ENCODE assay signal across 8 cellular contexts in the genomic region with DNA sequence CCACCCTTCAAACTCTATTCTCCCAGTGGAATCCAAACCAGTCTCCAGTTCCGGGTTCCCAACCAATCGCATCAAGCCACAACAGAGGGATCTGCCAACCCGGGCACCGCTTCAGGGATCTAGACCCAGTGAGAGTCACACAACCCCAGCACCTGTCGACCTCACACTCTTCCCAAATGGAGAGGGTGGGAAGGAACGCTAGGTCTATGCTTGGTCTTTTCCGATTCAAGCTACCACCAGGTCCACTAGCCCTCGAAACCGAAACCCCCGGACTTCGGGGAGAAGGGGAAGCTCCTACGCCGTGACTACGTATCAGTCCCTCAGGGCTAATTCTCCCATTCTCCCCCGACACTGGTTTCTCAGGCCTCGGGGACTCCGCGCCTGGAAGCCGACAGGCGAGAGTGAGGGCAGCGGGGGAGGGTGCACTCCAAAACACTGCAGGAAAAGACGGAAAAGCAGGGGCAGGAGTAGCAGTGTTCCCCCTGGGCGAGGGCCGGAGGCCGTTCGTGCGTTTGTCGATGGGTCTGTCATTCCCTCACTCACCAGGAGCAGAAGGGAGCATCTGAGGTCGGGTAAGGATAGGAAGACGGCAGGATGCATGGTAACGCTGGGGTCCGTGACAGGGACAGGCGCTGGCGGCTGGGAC. TPM values are rescaled to one million over a fixed set of nuclear protein-coding genes. Genes with fewer than 3 reads are reported as not detected.
DNase-seq lines count a peak whose midpoint lies in the region; ATAC-seq and TF ChIP-seq lines count a peak whose summit lies in the region.

No MANE protein-coding gene starts in this region.

- peaks cover 2% of the 10 kb centered on the region for H4K20me1 ChIP-seq in fibroblast of lung (ENCODE audit: control insufficient read depth, extremely low read depth, insufficient read depth, low read length)

- H3K79me2 ChIP-seq in fibroblast of lung (ENCODE audit: control insufficient read depth, insufficient read depth, low read length), result peaks cover 37% of the 10 kb centered on the region

- H3K27ac ChIP-seq in fibroblast of lung (ENCODE audit: insufficient read depth, low read length), result peak overlapping the region; percentile 95

- no peaks in the 10 kb centered on the region for H3K9me3 Mint-ChIP-seq in activated T-helper 2 cell treated with anti-CD3 and anti-CD28 coated beads, Interferon-gamma antibody, Interleukin-2, Interleukin-4, amounts not matched to agents 10 μg/mL and 5 μg/mL and 100 μg/mL, durations not matched to agents 14 hours and 24 hours and 36 hours
- H3K9me3 Mint-ChIP-seq in naive B cell (no peaks in the 10 kb centered on the region), type B pancreatic cell (no peaks in the 10 kb centered on the region)

- H3K4me3 ChIP-seq in fibroblast of lung (replicated peaks in 1 of 4; ENCODE audit: control extremely low read depth in 1 of 4, insufficient read depth in 1 of 4, low read depth in 3 of 4, low read length in 4 of 4), result peak overlapping the region; percentile 76 to 93 (median 88)

- peak overlapping the region; percentile 56 for H2AFZ ChIP-seq in fibroblast of lung (ENCODE audit: low read length)

- intact Hi-C loops in activated T-helper 2 cell treated with anti-CD3 and anti-CD28 coated beads, Interferon-gamma antibody, Interleukin-2, Interleukin-4, amounts not matched to agents 10 μg/mL and 5 μg/mL and 100 μg/mL, durations not matched to agents 14 hours and 24 hours and 36 hours (cut with micrococcal nuclease), result loop anchor here (5.0 to 10.0 kb wide), 2 partner anchors 276 to 874 kb away; a partner anchor contains a TSS

- no peaks in the 10 kb centered on the region for H3K4me1 ChIP-seq in fibroblast of lung (ENCODE audit: control insufficient read depth, extremely low read depth, insufficient read depth, low read length)

- DNase-seq in CD1c-positive myeloid dendritic cell (ENCODE audit: extremely low spot score) (peak; percentile 79), NCI-H82 (lab: John Stamatoyannopoulos, UW) (peak; percentile 75), fibroblast of lung (ENCODE audit: low read depth in 2 of 2) (peak; percentile 39 to 46), naive B cell (peak; percentile 27), type B pancreatic cell (ENCODE audit: extremely low spot score, unreplicated experiment) (peak; percentile 69)
- peak; percentile 18 for DNase-seq in activated T-helper 2 cell treated with anti-CD3 and anti-CD28 coated beads, Interferon-gamma antibody, Interleukin-2, Interleukin-4, amounts not matched to agents 10 μg/mL and 5 μg/mL and 100 μg/mL, durations not matched to agents 14 hours and 24 hours and 36 hours (ENCODE audit: low spot score)

- H3K36me3 ChIP-seq in fibroblast of lung (ENCODE audit: control insufficient read depth, insufficient read depth, low read length), result no peaks in the 10 kb centered on the region

- peak overlapping the region; percentile 90 for H3K9ac ChIP-seq in fibroblast of lung (ENCODE audit: insufficient read depth, low read length)

- ATAC-seq in GM19324 (IDR thresholded peaks at IDR 0.05; ENCODE audit: low FRiP score, unreplicated experiment) (peak; percentile 7), HG03571 (IDR thresholded peaks at IDR 0.05; ENCODE audit: unreplicated experiment) (peak; percentile 8), naive B cell (ENCODE audit: low read depth in 2 of 2) (peak; percentile 3 to 6)

- H3K27ac Mint-ChIP-seq in activated T-helper 2 cell treated with anti-CD3 and anti-CD28 coated beads, Interferon-gamma antibody, Interleukin-2, Interleukin-4, amounts not matched to agents 10 μg/mL and 5 μg/mL and 100 μg/mL, durations not matched to agents 14 hours and 24 hours and 36 hours, result peak overlapping the region; percentile 91
- H3K27ac Mint-ChIP-seq in naive B cell (peak overlapping the region; percentile 98 to 99 (median 99)), type B pancreatic cell (peak overlapping the region; percentile 99)

- H3K4me2 ChIP-seq in fibroblast of lung (ENCODE audit: extremely low read depth, insufficient read depth, low read length), result peak overlapping the region; percentile 99

- no peaks in the 10 kb centered on the region for H3K9me3 ChIP-seq in fibroblast of lung (ENCODE audit: control insufficient read depth, insufficient read depth, low read depth, low read length)

- H3K27me3 ChIP-seq in fibroblast of lung (ENCODE audit: control insufficient read depth, insufficient read depth, low read length), result no peaks in the 10 kb centered on the region

- H3K4me1 Mint-ChIP-seq in activated T-helper 2 cell treated with anti-CD3 and anti-CD28 coated beads, Interferon-gamma antibody, Interleukin-2, Interleukin-4, amounts not matched to agents 10 μg/mL and 5 μg/mL and 100 μg/mL, durations not matched to agents 14 hours and 24 hours and 36 hours (ENCODE audit: low read depth), result peaks cover 29% of the 10 kb centered on the region
- H3K4me1 Mint-ChIP-seq in naive B cell, result peaks cover 39 to 62% (median 57%) of the 10 kb centered on the region in 3 donors
- H3K4me1 Mint-ChIP-seq in type B pancreatic cell (ENCODE audit: unreplicated experiment), result peaks cover 24% of the 10 kb centered on the region

- H3K27me3 Mint-ChIP-seq in activated T-helper 2 cell treated with anti-CD3 and anti-CD28 coated beads, Interferon-gamma antibody, Interleukin-2, Interleukin-4, amounts not matched to agents 10 μg/mL and 5 μg/mL and 100 μg/mL, durations not matched to agents 14 hours and 24 hours and 36 hours (ENCODE audit: low read depth), result no peaks in the 10 kb centered on the region
- H3K27me3 Mint-ChIP-seq in naive B cell, result no peaks in the 10 kb centered on the region
- H3K27me3 Mint-ChIP-seq in type B pancreatic cell, result no peaks in the 10 kb centered on the region

- peak overlapping the region; percentile 96 for H3K4me3 Mint-ChIP-seq in activated T-helper 2 cell treated with anti-CD3 and anti-CD28 coated beads, Interferon-gamma antibody, Interleukin-2, Interleukin-4, amounts not matched to agents 10 μg/mL and 5 μg/mL and 100 μg/mL, durations not matched to agents 14 hours and 24 hours and 36 hours (ENCODE audit: low read depth)
- peak overlapping the region; percentile 96 to 100 (median 99) for H3K4me3 Mint-ChIP-seq in naive B cell
- H3K4me3 Mint-ChIP-seq in type B pancreatic cell, result peak overlapping the region; percentile 99

- no peak for TF ChIP-seq CTCF in fibroblast of lung (conservative IDR thresholded peaks at IDR 0.05 in 1 of 2, IDR thresholded peaks at IDR 0.05 in 1 of 2; ENCODE audit: low read depth in 1 of 2, low read length in 2 of 2)
- no peak for TF ChIP-seq CTCF in type B pancreatic cell (conservative IDR thresholded peaks at IDR 0.05)

- H3K36me3 Mint-ChIP-seq in activated T-helper 2 cell treated with anti-CD3 and anti-CD28 coated beads, Interferon-gamma antibody, Interleukin-2, Interleukin-4, amounts not matched to agents 10 μg/mL and 5 μg/mL and 100 μg/mL, durations not matched to agents 14 hours and 24 hours and 36 hours (ENCODE audit: low read depth), result peaks cover 7% of the 10 kb centered on the region
- H3K36me3 Mint-ChIP-seq in naive B cell, result peaks cover 0 to 11% of the 10 kb centered on the region in 2 donors
- no peaks in the 10 kb centered on the region for H3K36me3 Mint-ChIP-seq in type B pancreatic cell

RNA-seq across cellular contexts. Expression of a gene that starts 0.4 kb away (rescaled TPM):
- 21.5 and 22.0 TPM in 2 replicates for total RNA-seq in activated T-helper 2 cell treated with anti-CD3 and anti-CD28 coated beads, Interferon-gamma antibody, Interleukin-2, Interleukin-4, amounts not matched to agents 10 μg/mL and 5 μg/mL and 100 μg/mL, durations not matched to agents 14 hours and 24 hours and 36 hours
- total RNA-seq in fibroblast of lung (6.9 and 8.6 TPM in 2 replicates), type B pancreatic cell (ENCODE audit: low replicate concordance) (21.2 and 23.1 TPM in 2 replicates)
- polyA plus RNA-seq in fibroblast of lung (18.9 and 24.0 TPM in 2 replicates), naive B cell (ENCODE audit: low read depth in 6 of 6) (10 to 100 TPM; 71.9 to 88.2 (median 76.9) TPM)
- 21.0 and 25.2 TPM in 2 replicates for polyA plus RNA-seq in fibroblast of lung (2012)
- 1.2 and 2.4 TPM in 2 replicates for polyA minus RNA-seq in fibroblast of lung (ENCODE audit: low replicate concordance)

RNA-seq across cellular contexts. Expression of a gene that starts 0.7 kb away (rescaled TPM):
- 18.8 and 20.5 TPM in 2 replicates for total RNA-seq in activated T-helper 2 cell treated with anti-CD3 and anti-CD28 coated beads, Interferon-gamma antibody, Interleukin-2, Interleukin-4, amounts not matched to agents 10 μg/mL and 5 μg/mL and 100 μg/mL, durations not matched to agents 14 hours and 24 hours and 36 hours
- total RNA-seq in fibroblast of lung (33.1 and 45.4 TPM in 2 replicates), type B pancreatic cell (ENCODE audit: low replicate concordance) (13.8 and 24.0 TPM in 2 replicates)
- polyA plus RNA-seq in fibroblast of lung (12.9 and 13.1 TPM in 2 replicates), naive B cell (ENCODE audit: low read depth in 6 of 6) (10 to 100 TPM in 3 of 6 donors, 1 to 10 TPM in 3; 1.5 to 14.5 (median 10.0) TPM)
- 7.4 and 8.8 TPM in 2 replicates for polyA plus RNA-seq in fibroblast of lung (2012)
- polyA minus RNA-seq in fibroblast of lung (ENCODE audit: low replicate concordance), result 9.6 and 23.4 TPM in 2 replicates

Comparison
In these comparisons a context has a peak if more than half of its experiments do, and no peak if none do; other contexts are left out.
1. Peak in every context shown above with its lines: DNase-seq, ATAC-seq, H3K4me3 ChIP-seq and H3K27ac ChIP-seq.
2. DNase-seq: peak in every context shown above with its lines; median percentile 79 in CD1c-positive myeloid dendritic cell; 75 in NCI-H82; 69 in type B pancreatic cell; 42 in fibroblast of lung; 27 in naive B cell; 18 in activated T-helper 2 cell treated with anti-CD3 and anti-CD28 coated beads, Interferon-gamma antibody, Interleukin-2, Interleukin-4, amounts not matched to agents 10 μg/mL and 5 μg/mL and 100 μg/mL, durations not matched to agents 14 hours and 24 hours and 36 hours.